8 cellular contexts compared by ENCODE assay signal in genomic region chr15:80999623-81000036, GRCh38. TPM values are rescaled to one million over a fixed set of nuclear protein-coding genes. Genes with fewer than 3 reads are reported as not detected.
A peak's percentile ranks its signal among the peaks of the same experiment; 100 is the strongest.
DNase-seq lines count a peak whose midpoint lies in the region; ATAC-seq, FAIRE-seq and TF ChIP-seq lines count a peak whose summit lies in the region.

No MANE protein-coding gene starts in this region.

- H3K27ac ChIP-seq in H1 (ENCODE audit: low read depth, low read length) (no peak overlapping the region), prostate gland (peak overlapping the region; percentile 95 to 98)

- intact Hi-C loops in prostate gland (cut with DNase I) = loop anchor here (10.0 kb wide), 1 partner anchor 305 kb away; the partner anchor contains the start of gene ABHD17C

- H3K18ac ChIP-seq in H1 (ENCODE audit: extremely low read depth, low read length) = no peak overlapping the region

- H2AFZ ChIP-seq in H1 (ENCODE audit: low read length) = no peak overlapping the region

- no peak overlapping the region for H2BK15ac ChIP-seq in H1 (ENCODE audit: low read length)

- DNase-seq in GM12892 (ENCODE audit: insufficient read length) = peak; percentile 48
- peak; percentile 19 for DNase-seq in activated CD4-positive, alpha-beta T cell treated with anti-CD3 and anti-CD28 coated beads for 1 hour
- DNase-seq in H1 (ENCODE audit: low read depth in 1 of 2, low spot score in 2 of 2) = no peak
- peak; percentile 22 for DNase-seq in prostate gland (ENCODE audit: low spot score)
- DNase-seq in DMS79 (lab: John Stamatoyannopoulos, UW) = no peak
- DNase-seq in NCI-H1092 treated with DMSO at 0.1 percent for 48 hours (lab: John Stamatoyannopoulos, UW) = no peak
- no peak for DNase-seq in occipital lobe (lab: John Stamatoyannopoulos, UW)

- peak; percentile 78 for FAIRE-seq in GM12892 (lab: Jason Lieb, UNC)
- no peak for FAIRE-seq in H1 (lab: Jason Lieb, UNC)

- H2BK20ac ChIP-seq in H1 (ENCODE audit: low read length) = no peak overlapping the region

- H2BK5ac ChIP-seq in H1 (ENCODE audit: low read depth, low read length) = no peak overlapping the region

- H3K56ac ChIP-seq in H1 (replicated peaks; ENCODE audit: insufficient read length, low read depth, low read length) = no peak overlapping the region

- peak; percentile 29 for ATAC-seq in HG03342 (IDR thresholded peaks at IDR 0.05; ENCODE audit: unreplicated experiment)

- H4K8ac ChIP-seq in H1 (ENCODE audit: extremely low read depth, insufficient read depth, low read length) = no peak overlapping the region

- H4K20me1 ChIP-seq in H1 (replicated peaks in 1 of 2; ENCODE audit: control insufficient read depth in 1 of 2, insufficient read depth in 2 of 2, low read length in 2 of 2) = peaks cover 2 to 8% of the 10 kb centered on the region in 2 experiments

- CTCF ChIA-PET in H1 (lab: Charles Lee; ENCODE audit: partially characterized antibody) = interaction anchor here (0.9 kb wide), 1 partner anchor 118 kb away, joined by 4 read pairs; no protein-coding TSS in a partner anchor

- peak overlapping the region; percentile 76 to 80; a peak in 3 of 4 replicates for H3K4me2 ChIP-seq in H1 (ENCODE audit: insufficient read depth in 1 of 2, low read depth in 2 of 2, low read length in 2 of 2)

- no peak overlapping the region for H4K5ac ChIP-seq in H1 (ENCODE audit: insufficient read length, low read depth, low read length)

- TF ChIP-seq EP300 in H1 (IDR thresholded peaks at IDR 0.05; ENCODE audit: borderline replicate concordance in 1 of 2, low read depth in 2 of 2, low read length in 2 of 2) = no peak

- H3K36me3 ChIP-seq in H1 (ENCODE audit: control insufficient read depth in 2 of 4, insufficient read depth in 4 of 4, low read length in 3 of 4) (no peaks in the 10 kb centered on the region; a peak in 1 of 8 replicates), prostate gland (no peaks in the 10 kb centered on the region)

- H3K4me1 ChIP-seq in H1 (replicated peaks in 1 of 4; ENCODE audit: control insufficient read depth in 3 of 4, insufficient read depth in 4 of 4, low read length in 3 of 4) (peaks cover 0 to 8% (median 5%) of the 10 kb centered on the region in 4 experiments; a peak in 4 of 7 replicates), prostate gland (replicated peaks) (peaks cover 3% of the 10 kb centered on the region)

- H3K4ac ChIP-seq in H1 (replicated peaks; ENCODE audit: insufficient read length, low read depth, low read length) = no peak overlapping the region

- no peak overlapping the region for H3K9ac ChIP-seq in H1 (replicated peaks in 1 of 4; ENCODE audit: extremely low read depth in 1 of 4, low read depth in 3 of 4, low read length in 3 of 4)

- H2AK5ac ChIP-seq in H1 (ENCODE audit: low read depth, low read length) = no peak overlapping the region

- TF ChIP-seq RAD21 in H1 (IDR thresholded peaks at IDR 0.05 in 1 of 2, conservative IDR thresholded peaks at IDR 0.05 in 1 of 2; ENCODE audit: low read depth in 2 of 2, low read length in 2 of 2) = no peak

- H3K79me2 ChIP-seq in H1 (ENCODE audit: control insufficient read depth in 1 of 2, insufficient read depth in 2 of 2, low read length in 2 of 2) = no peaks in the 10 kb centered on the region

- POLR2A ChIA-PET in H1 (lab: Charles Lee; ENCODE audit: partially characterized antibody) = interaction anchor here (1.9 kb wide), 1 partner anchor 11 kb away, joined by 7 read pairs; no protein-coding TSS in a partner anchor

- H2BK12ac ChIP-seq in H1 (ENCODE audit: low read depth, low read length) = no peak overlapping the region

- no peak overlapping the region for H4K91ac ChIP-seq in H1 (replicated peaks; ENCODE audit: insufficient read length, low read length)

- H3K23me2 ChIP-seq in H1 (ENCODE audit: low read depth, low read length) = peaks cover 17% of the 10 kb centered on the region; the same call in 1 of the 2 replicates

- H3K4me3 ChIP-seq in H1 (ENCODE audit: extremely low read depth in 1 of 4, insufficient read depth in 2 of 4, low read depth in 3 of 4, low read length in 4 of 4) (peak overlapping the region in 2 of 4 experiments; percentile 70 to 90; a peak in 5 of 8 replicates), prostate gland (peak overlapping the region; percentile 90 to 96)

- no peaks in the 10 kb centered on the region; a peak in 1 of 4 replicates for H3K9me3 ChIP-seq in H1 (ENCODE audit: insufficient read depth in 2 of 2, low read depth in 1 of 2, low read length in 1 of 2)
- H3K9me3 ChIP-seq in prostate gland = no peaks in the 10 kb centered on the region

- no peak for TF ChIP-seq CTCF in H1 (IDR thresholded peaks at IDR 0.05; ENCODE audit: control extremely low read depth in 1 of 3, insufficient read depth in 1 of 3, low read depth in 1 of 3, low read length in 3 of 3)
- TF ChIP-seq CTCF in prostate gland (IDR thresholded peaks at IDR 0.05) = no peak

- peaks cover 0 to 12% (median 9%) of the 10 kb centered on the region in 4 experiments; a peak in 5 of 7 replicates for H3K27me3 ChIP-seq in H1 (replicated peaks in 1 of 4; ENCODE audit: control insufficient read depth in 3 of 4, extremely low read depth in 1 of 4, insufficient read depth in 3 of 4, low read length in 3 of 4)
- H3K27me3 ChIP-seq in prostate gland (replicated peaks; ENCODE audit: insufficient read depth) = no peaks in the 10 kb centered on the region

- no peak overlapping the region for H3K23ac ChIP-seq in H1 (ENCODE audit: insufficient read length)

- H3K79me1 ChIP-seq in H1 (ENCODE audit: low read depth, low read length) = peaks cover 2% of the 10 kb centered on the region; the same call in 1 of the 2 replicates

- no peak overlapping the region for H2BK120ac ChIP-seq in H1 (replicated peaks; ENCODE audit: low read depth, low read length)

- H3K14ac ChIP-seq in H1 (ENCODE audit: insufficient read length) = no peak overlapping the region

- 78% methylated on average over 13 of the region's 13 CpGs; no CpG with 5 or more reads in 1 of the 2 experiments for WGBS in H1 (ENCODE audit: extremely low coverage in 1 of 2, insufficient coverage in 1 of 2, insufficient read length in 1 of 2, insufficient replicate concordance in 2 of 2, low coverage in 1 of 2, low lambda C conversion rate in 2 of 2, missing lambda C conversion rate in 1 of 2), 2 experiments
- 59% methylated on average over 13 of the region's 13 CpGs for WGBS in prostate gland

- peak; percentile 54; the same call in 1 of the 2 replicates for TF ChIP-seq POLR2A in GM12892 (IDR thresholded peaks at IDR 0.05; ENCODE audit: low read depth, low read length)
- no peak for TF ChIP-seq POLR2A in H1 (IDR thresholded peaks at IDR 0.05; ENCODE audit: control extremely low read depth in 1 of 2, low read depth in 2 of 2, low read length in 2 of 2)
- no peak for TF ChIP-seq POLR2A in prostate gland (IDR thresholded peaks at IDR 0.05)

TF ChIP-seq in H1, 55 proteins besides CTCF, POLR2A, EP300 and RAD21:
- TF ChIP-seq HDAC2 (IDR thresholded peaks at IDR 0.05; ENCODE audit: borderline replicate concordance in 1 of 2, low read depth in 2 of 2, low read length in 2 of 2) (no peak), EGR1 (IDR thresholded peaks at IDR 0.05; ENCODE audit: borderline replicate concordance, low read depth, low read length) (no peak), SIX5 (IDR thresholded peaks at IDR 0.05; ENCODE audit: low read depth, low read length) (no peak), YY1 (IDR thresholded peaks at IDR 0.05; ENCODE audit: low read depth, low read length) (no peak), SIN3A (conservative IDR thresholded peaks at IDR 0.05 in 1 of 2, IDR thresholded peaks at IDR 0.05 in 1 of 2; ENCODE audit: low read depth in 1 of 2, low read length in 2 of 2) (no peak), PHF8 (conservative IDR thresholded peaks at IDR 0.05; ENCODE audit: low read depth, low read length) (no peak), JUND (IDR thresholded peaks at IDR 0.05; ENCODE audit: low read length) (no peak), GTF2F1 (IDR thresholded peaks at IDR 0.05; ENCODE audit: borderline replicate concordance, low read depth, low read length) (no peak)

RNA-seq across cellular contexts. Expression of gene TLNRD1, which starts 1.1 kb away (rescaled TPM):
- polyA plus RNA-seq in GM12892 (2012; ENCODE audit: missing spikeins) = 3.5 TPM
- total RNA-seq in H1 (2021; fragmentation: NEBNext Ultra II Directional; extraction: Animal tissue kit (Norgen Biotek cat#: 25700)) = 19.8 and 20.5 TPM in 2 replicates
- polyA plus RNA-seq in H1 (2011; rRNA removed) = 12.2 and 15.5 TPM in 2 replicates
- polyA plus RNA-seq in H1 (2011; cell fraction: cytosol; rRNA removed) = 12.0 TPM
- polyA plus RNA-seq in H1 (2011; cell fraction: nucleus; rRNA removed) = 11.5 TPM
- 7.7 to 11.6 TPM (median 11.0 TPM) in 4 replicates for polyA plus RNA-seq in H1 (2012, experiment 1 of 2)
- polyA plus RNA-seq in H1 (2012, experiment 2 of 2) = 10.8 TPM
- 11.0 TPM for polyA plus RNA-seq in H1 (2013, experiment 1 of 2)
- 10.5 TPM for polyA plus RNA-seq in H1 (2013, experiment 2 of 2)
- 2.1 and 3.6 TPM in 2 replicates for polyA minus RNA-seq in H1 (2011; rRNA and poly(A)+ RNA removed)
- polyA minus RNA-seq in H1 (2011; cell fraction: cytosol; rRNA and poly(A)+ RNA removed) = 13.8 TPM
- polyA minus RNA-seq in H1 (2011; cell fraction: nucleus; rRNA and poly(A)+ RNA removed) = 14.3 TPM
- 10 to 100 TPM; 19.3 to 25.4 TPM for total RNA-seq in prostate gland
- total RNA-seq in occipital lobe = 8.6 TPM

RNA-seq across cellular contexts. Expression of gene MESD, which starts 10.0 kb away (rescaled TPM):
- polyA plus RNA-seq in GM12892 (2012; ENCODE audit: missing spikeins) = 12.7 TPM
- 28.3 and 30.2 TPM in 2 replicates for total RNA-seq in H1 (2021; fragmentation: NEBNext Ultra II Directional; extraction: Animal tissue kit (Norgen Biotek cat#: 25700))
- polyA plus RNA-seq in H1 (2011; rRNA removed) = 9.0 and 11.0 TPM in 2 replicates
- 13.8 TPM for polyA plus RNA-seq in H1 (2011; cell fraction: cytosol; rRNA removed)
- polyA plus RNA-seq in H1 (2011; cell fraction: nucleus; rRNA removed) = 14.7 TPM
- 22.3 to 32.0 TPM (median 24.0 TPM) in 4 replicates for polyA plus RNA-seq in H1 (2012, experiment 1 of 2)
- 8.8 TPM for polyA plus RNA-seq in H1 (2012, experiment 2 of 2)
- polyA plus RNA-seq in H1 (2013, experiment 1 of 2) = 36.2 TPM
- polyA plus RNA-seq in H1 (2013, experiment 2 of 2) = 45.6 TPM
- 16.4 and 16.6 TPM in 2 replicates for polyA minus RNA-seq in H1 (2011; rRNA and poly(A)+ RNA removed)
- 14.2 TPM for polyA minus RNA-seq in H1 (2011; cell fraction: cytosol; rRNA and poly(A)+ RNA removed)
- polyA minus RNA-seq in H1 (2011; cell fraction: nucleus; rRNA and poly(A)+ RNA removed) = 33.9 TPM
- 10 to 100 TPM; 28.0 to 33.9 TPM for total RNA-seq in prostate gland
- 14.7 TPM for total RNA-seq in occipital lobe

Comparison
In these comparisons a context has a peak if more than half of its experiments do, and no peak if none do; other contexts are left out.
1. DNase-seq: peak in GM12892 (single experiment), activated CD4-positive, alpha-beta T cell treated with anti-CD3 and anti-CD28 coated beads for 1 hour (single experiment) and prostate gland (single experiment); none in H1 (0 of 2), DMS79 (single experiment), NCI-H1092 treated with DMSO at 0.1 percent for 48 hours (single experiment) and occipital lobe (single experiment).